11 cellular contexts compared by ENCODE assay signal in genomic region chr1:29639741-29640427, GRCh38.
DNase-seq lines count a peak whose midpoint lies in the region; ATAC-seq, FAIRE-seq and TF ChIP-seq lines count a peak whose summit lies in the region.
"Had no signal": no experiment of that assay in that cellular context is flagged by ENCODE, and none has a peak within 500 bp of the region (broad histone marks: within the 10 kb centered on the region; RNA-seq: fewer than 3 reads in every experiment).

No MANE protein-coding gene starts in this region.

- no peak overlapping the region for H3K4me2 ChIP-seq in endothelial cell of umbilical vein (ENCODE audit: insufficient read depth, low read length)

- H3K9me3 ChIP-seq in endothelial cell of umbilical vein (replicated peaks; ENCODE audit: control insufficient read depth, insufficient read depth, low read length), result no peaks in the 10 kb centered on the region

- CTCF ChIA-PET in endothelial cell of umbilical vein (lab: Charles Lee), result no interaction called here

- no peak for TF ChIP-seq CTCF in endothelial cell of umbilical vein (IDR thresholded peaks at IDR 0.05; ENCODE audit: extremely low read depth in 1 of 2, insufficient read depth in 1 of 2, low read depth in 1 of 2, low read length in 2 of 2)

- intact Hi-C loops in endothelial cell of umbilical vein (cut with micrococcal nuclease), result no loop called here
- intact Hi-C loops in posterior vena cava (cut with DNase I), result loop anchor here in 1 of 2 donors (5.0 kb wide), 1 partner anchor 818 kb away; no protein-coding TSS in a partner anchor

- no peak for TF ChIP-seq POLR2A in endothelial cell of umbilical vein (IDR thresholded peaks at IDR 0.05; ENCODE audit: low read depth, low read length)

- H3K4me3 ChIP-seq in endothelial cell of umbilical vein (replicated peaks in 1 of 3; ENCODE audit: insufficient read depth in 1 of 3, low read depth in 1 of 3, low read length in 3 of 3), result no peak overlapping the region

- no peaks in the 10 kb centered on the region for H3K4me1 ChIP-seq in endothelial cell of umbilical vein (ENCODE audit: control insufficient read depth, extremely low read depth, insufficient read depth, low read length)

- H4K20me1 ChIP-seq in endothelial cell of umbilical vein (replicated peaks; ENCODE audit: control insufficient read depth, extremely low read depth, insufficient read depth, low read length), result no peaks in the 10 kb centered on the region

- no peak overlapping the region for H3K9ac ChIP-seq in endothelial cell of umbilical vein (replicated peaks; ENCODE audit: extremely low read depth, insufficient read depth, low read length)

- no peak overlapping the region for H3K27ac ChIP-seq in endothelial cell of umbilical vein (ENCODE audit: insufficient read depth, low read depth, low read length)

- no peaks in the 10 kb centered on the region for H3K27me3 ChIP-seq in endothelial cell of umbilical vein (ENCODE audit: control insufficient read depth in 2 of 2, insufficient read depth in 2 of 2, low read length in 2 of 2)

- no peaks in the 10 kb centered on the region for H3K79me2 ChIP-seq in endothelial cell of umbilical vein (ENCODE audit: control insufficient read depth, insufficient read depth, low read length)

- H2AFZ ChIP-seq in endothelial cell of umbilical vein (ENCODE audit: low read depth, low read length), result no peak overlapping the region

- dilution Hi-C loops in endothelial cell of umbilical vein (cut with MboI; ENCODE audit: extremely low pct_ligation_motif_present, low sequenced_read_pairs), result no loop called here

- POLR2A ChIA-PET in endothelial cell of umbilical vein (lab: Charles Lee), result no interaction called here

- H3K36me3 ChIP-seq in endothelial cell of umbilical vein (ENCODE audit: control insufficient read depth in 2 of 2, extremely low read depth in 1 of 2, insufficient read depth in 2 of 2, low read length in 2 of 2), result no peaks in the 10 kb centered on the region

- H3K9me1 ChIP-seq in endothelial cell of umbilical vein (replicated peaks; ENCODE audit: control insufficient read depth, extremely low read depth, insufficient read depth, low read length), result no peaks in the 10 kb centered on the region

- no peak for FAIRE-seq in endothelial cell of umbilical vein (lab: Jason Lieb, UNC)

- no TSS peak for BruUV-seq in endothelial cell of umbilical vein (replicated peaks; lab: Mats Ljungman, UMichigan)

- peak; percentile 79 for DNase-seq in EH (ENCODE audit: low read depth)
- DNase-seq in LoVo (ENCODE audit: low spot score), result peak; percentile 41
- DNase-seq in endothelial cell of umbilical vein (ENCODE audit: low read depth, low spot score), result no peak
- DNase-seq in posterior vena cava (ENCODE audit: low spot score), result peak; percentile 66
- DNase-seq in activated naive CD4-positive, alpha-beta T cell treated with anti-CD3 and anti-CD28 coated beads, Interleukin-2, amount 50 U/mL, for 16 hours, result no peak
- DNase-seq in UCSD-AML1 (lab: John Stamatoyannopoulos, UW; ENCODE audit: unreplicated experiment), result no peak
- DNase-seq in NCI-H1930 (lab: John Stamatoyannopoulos, UW), result no peak
- DNase-seq: GF-D8; naive thymus-derived CD4-positive, alpha-beta T cell; stimulated activated CD4-positive, alpha-beta T cell treated with anti-CD3 and anti-CD28 coated beads, Interleukin-1b, Interleukin-23, amount 100 ng/mL, for 48 hours had no signal

- no peak for ATAC-seq in GM18502 (IDR thresholded peaks at IDR 0.05; ENCODE audit: poor library complexity, unreplicated experiment)
- ATAC-seq: naive thymus-derived CD4-positive, alpha-beta T cell had no signal

TF ChIP-seq in endothelial cell of umbilical vein, 7 proteins besides CTCF, POLR2A, EP300 and RAD21:
- TF ChIP-seq FOS (IDR thresholded peaks at IDR 0.05; ENCODE audit: borderline replicate concordance, insufficient read depth, low read length) (peak; percentile 35), JUN (IDR thresholded peaks at IDR 0.05; ENCODE audit: borderline replicate concordance, insufficient read depth, insufficient read length, low read depth) (no peak), MAX (IDR thresholded peaks at IDR 0.05; ENCODE audit: insufficient read depth, insufficient read length) (no peak), GATA2 (IDR thresholded peaks at IDR 0.05; ENCODE audit: insufficient read depth, insufficient read length, low read depth, low read length) (no peak), EZH2 (IDR thresholded peaks at IDR 0.05; ENCODE audit: borderline replicate concordance, low read depth, low read length, severe bottlenecking) (no peak)

Comparison
In these comparisons a context has a peak if more than half of its experiments do, and no peak if none do; other contexts are left out.
1. DNase-seq: peak in EH (single experiment), LoVo (single experiment) and posterior vena cava (single experiment); none in endothelial cell of umbilical vein (single experiment), activated naive CD4-positive, alpha-beta T cell treated with anti-CD3 and anti-CD28 coated beads, Interleukin-2, amount 50 U/mL, for 16 hours (single experiment), UCSD-AML1 (single experiment) and NCI-H1930 (0 of 2).